ENCODE assay signal across 8 cellular contexts in the genomic region with DNA sequence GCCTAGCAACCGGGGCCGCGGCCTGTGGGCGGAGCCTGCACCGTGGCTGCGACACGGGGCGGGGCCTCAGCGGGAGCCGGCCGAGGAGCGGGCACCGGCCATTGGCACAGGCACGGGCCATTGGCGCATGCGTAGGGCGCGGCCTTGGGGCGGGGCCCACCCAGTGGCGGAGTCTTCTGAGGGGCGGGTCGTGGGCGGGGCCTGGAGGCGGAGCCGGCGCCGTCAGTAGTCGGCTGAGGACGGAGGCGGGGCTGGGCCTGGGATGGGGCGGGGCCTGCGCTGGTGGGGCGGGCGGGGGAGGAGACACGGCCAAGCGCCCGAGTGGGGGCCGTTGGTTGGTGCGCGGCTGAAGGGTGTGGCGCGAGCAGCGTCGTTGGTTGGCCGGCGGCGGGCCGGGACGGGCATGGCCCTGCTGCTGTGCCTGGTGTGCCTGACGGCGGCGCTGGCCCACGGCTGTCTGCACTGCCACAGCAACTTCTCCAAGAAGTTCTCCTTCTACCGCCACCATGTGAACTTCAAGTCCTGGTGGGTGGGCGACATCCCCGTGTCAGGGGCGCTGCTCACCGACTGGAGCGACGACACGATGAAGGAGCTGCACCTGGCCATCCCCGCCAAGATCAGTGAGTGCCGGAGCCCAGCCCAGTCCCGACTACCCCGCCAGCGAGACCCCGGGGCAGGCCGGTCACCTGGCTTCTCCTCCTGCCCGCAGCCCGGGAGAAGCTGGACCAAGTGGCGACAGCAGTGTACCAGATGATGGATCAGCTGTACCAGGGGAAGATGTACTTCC. TPM values are rescaled to one million over a fixed set of nuclear protein-coding genes. Genes with fewer than 3 reads are reported as not detected.
DNase-seq lines count a peak whose midpoint lies in the region; ATAC-seq and TF ChIP-seq lines count a peak whose summit lies in the region.

A gene with protein sequence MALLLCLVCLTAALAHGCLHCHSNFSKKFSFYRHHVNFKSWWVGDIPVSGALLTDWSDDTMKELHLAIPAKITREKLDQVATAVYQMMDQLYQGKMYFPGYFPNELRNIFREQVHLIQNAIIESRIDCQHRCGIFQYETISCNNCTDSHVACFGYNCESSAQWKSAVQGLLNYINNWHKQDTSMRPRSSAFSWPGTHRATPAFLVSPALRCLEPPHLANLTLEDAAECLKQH (plus strand): TSS at position 373 of the 787 bp plus-strand sequence. CDS start 31 bp downstream, at position 404.

- intact Hi-C loops in OCI-LY7 (cut with micrococcal nuclease; ENCODE audit: unreplicated experiment), result loop anchor here (1.0 to 10.0 kb wide), 3 partner anchors 54 to 528 kb away; a partner anchor contains a TSS

- peak; percentile 81 for DNase-seq in DMS153 (lab: John Stamatoyannopoulos, UW)
- DNase-seq in OCI-LY7 (ENCODE audit: low spot score), result peak; percentile 97
- peak; percentile 100 for DNase-seq in activated T-cell treated with anti-CD3 and anti-CD28 coated beads for 48 hours (ENCODE audit: low read depth)
- peak; percentile 100 for DNase-seq in erythroblast (lab: John Stamatoyannopoulos, UW)
- DNase-seq in mucosa of gallbladder (ENCODE audit: low spot score), result peak; percentile 99
- peak; percentile 99 to 100 for DNase-seq in stimulated activated CD8-positive, alpha-beta memory T cell treated with anti-CD3 and anti-CD28 coated beads, Interleukin-4, amount 100 ng/mL, for 4 hours (ENCODE audit: low read depth in 2 of 2, low spot score in 1 of 2)

- H3K9me3 ChIP-seq in OCI-LY7 (ENCODE audit: low read length), result no peaks in the 10 kb centered on the region

- TF ChIP-seq CTCF in OCI-LY7 (conservative IDR thresholded peaks at IDR 0.05; ENCODE audit: low read length), result peak; percentile 72

- TF ChIP-seq POLR2A in erythroblast (IDR thresholded peaks at IDR 0.05; ENCODE audit: low read length), result no peak

- CTCF ChIA-PET in OCI-LY7 (lab: Charles Lee; ENCODE audit: unreplicated experiment), result no interaction called here

- H3K36me3 ChIP-seq in OCI-LY7 (ENCODE audit: insufficient read depth, low read length), result peaks cover 35% of the 10 kb centered on the region

- no peaks in the 10 kb centered on the region for H3K9me2 ChIP-seq in OCI-LY7 (ENCODE audit: insufficient read depth, low read length)

- peaks cover 22 to 26% (median 23%) of the 10 kb centered on the region in 3 donors for H3K4me1 Mint-ChIP-seq in IgD-negative memory B cell

- POLR2A ChIA-PET in OCI-LY7 (lab: Charles Lee), result no interaction called here

- H2AFZ ChIP-seq in OCI-LY7 (ENCODE audit: low read length), result peak within 1 kb of the TSS; percentile 31; the same call in 1 of the 2 replicates

- peaks cover 33% of the 10 kb centered on the region for H3K4me1 ChIP-seq in OCI-LY7 (ENCODE audit: insufficient read depth, low read length, poor library complexity, severe bottlenecking)

- H3K79me2 ChIP-seq in OCI-LY7 (ENCODE audit: insufficient read depth, low read depth, low read length), result peaks cover 38% of the 10 kb centered on the region

- H3K4me3 Mint-ChIP-seq in IgD-negative memory B cell, result peak within 1 kb of the TSS; percentile 93 to 99 (median 98)

- no TSS peak for BruUV-seq in OCI-LY7 (replicated peaks; lab: Mats Ljungman, UMichigan)

- H3K9me3 Mint-ChIP-seq in IgD-negative memory B cell, result no peaks in the 10 kb centered on the region

- H3K27ac ChIP-seq in OCI-LY7 (ENCODE audit: low read depth, low read length, poor library complexity, severe bottlenecking), result peak within 1 kb of the TSS; percentile 94

- H3K4me2 ChIP-seq in OCI-LY7 (ENCODE audit: low read length), result peak within 1 kb of the TSS; percentile 97

- no peaks in the 10 kb centered on the region for H4K20me1 ChIP-seq in OCI-LY7 (ENCODE audit: insufficient read depth, low read length)

- peaks cover 3% of the 10 kb centered on the region for H3K36me3 Mint-ChIP-seq in IgD-negative memory B cell

- H3K27me3 Mint-ChIP-seq in IgD-negative memory B cell, result peaks cover 2% of the 10 kb centered on the region

- H3K4me3 ChIP-seq in OCI-LY7 (ENCODE audit: low read depth, low read length, poor library complexity, severe bottlenecking), result peak within 1 kb of the TSS; percentile 85

- H3K27ac Mint-ChIP-seq in IgD-negative memory B cell, result peak within 1 kb of the TSS; percentile 98 to 100 (median 98)

- peak; percentile 58 for ATAC-seq in GM21576 (IDR thresholded peaks at IDR 0.05; ENCODE audit: unreplicated experiment)

RNA-seq across cellular contexts. Expression of the gene that starts here (rescaled TPM):
- 0.83 TPM for polyA plus RNA-seq in IgD-negative memory B cell
- 11.2 and 12.9 TPM in 2 replicates for total RNA-seq in OCI-LY7 (2014; rRNA removed; shearing (Covaris generic))
- total RNA-seq in OCI-LY7 (2022), result 6.1 and 7.3 TPM in 2 replicates
- 11.5 TPM for total RNA-seq in mucosa of gallbladder

Comparison
In these comparisons a context has a peak if more than half of its experiments do, and no peak if none do; other contexts are left out.
1. Peak in every context shown above with its lines: DNase-seq, ATAC-seq, H3K4me3 ChIP-seq and H3K27ac ChIP-seq.